Comparison of ENCODE assay signal across 28 cellular contexts in the genomic region with DNA sequence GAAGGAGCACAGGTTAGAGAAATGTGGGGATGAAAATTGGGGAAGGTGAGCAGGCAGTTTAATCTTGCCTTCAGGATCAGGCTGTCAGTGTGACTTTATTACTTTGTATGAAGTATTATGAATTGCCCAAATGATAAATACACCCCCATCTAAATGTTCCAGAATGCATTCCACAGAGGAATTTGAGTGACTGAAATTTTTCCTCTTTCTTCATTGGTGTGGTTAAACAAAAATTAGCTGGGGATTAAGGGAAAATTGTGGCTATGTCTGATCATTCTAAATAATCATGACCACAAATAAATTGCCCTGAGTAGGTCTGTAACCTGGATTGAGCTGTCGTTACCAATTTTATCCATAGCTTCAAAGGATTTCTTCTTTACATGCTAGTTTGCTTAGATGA. TPM values are rescaled to one million over a fixed set of nuclear protein-coding genes. Genes with fewer than 3 reads are reported as not detected.
DNase-seq lines count a peak whose midpoint lies in the region; ATAC-seq and TF ChIP-seq lines count a peak whose summit lies in the region.
"Had no signal": no experiment of that assay in that cellular context is flagged by ENCODE, and none has a peak within 500 bp of the region (broad histone marks: within the 10 kb centered on the region; RNA-seq: fewer than 3 reads in every experiment).

No MANE protein-coding gene starts in this region.

- H3K4me3 ChIP-seq in CD8-positive, alpha-beta T cell (ENCODE audit: low read depth, low read length), result no peak overlapping the region
- H3K4me3 ChIP-seq: left ventricle myocardium inferior, Peyer's patch, SJCRH30, upper lobe of right lung had no signal

- intact Hi-C loops in CD8-positive, alpha-beta T cell (cut with DNase I, micrococcal nuclease), result loop anchor here in 1 of 2 experiments (5.0 kb wide), 1 partner anchor 50 kb away; no protein-coding TSS in a partner anchor

- H3K27me3 ChIP-seq in CD8-positive, alpha-beta T cell (ENCODE audit: insufficient read depth, low read length), result no peaks in the 10 kb centered on the region
- H3K27me3 ChIP-seq: BE2C, foreskin keratinocyte, Peyer's patch, SJCRH30, upper lobe of right lung had no signal

- peaks cover 25% of the 10 kb centered on the region for H3K36me3 ChIP-seq in CD8-positive, alpha-beta T cell (ENCODE audit: insufficient read depth, low read length)
- H3K36me3 ChIP-seq: BE2C, Peyer's patch had no signal

- H3K36me3 Mint-ChIP-seq in T-helper 2 cell treated with Interferon-gamma antibody and Interleukin-4, amounts not matched to agents 5 μg/mL and 100 μg/mL, for 36 hours (ENCODE audit: low read depth), result peaks cover 50% of the 10 kb centered on the region
- H3K36me3 Mint-ChIP-seq in CD8-positive, alpha-beta T cell, result peaks cover 61% of the 10 kb centered on the region
- peaks cover 84% of the 10 kb centered on the region for H3K36me3 Mint-ChIP-seq in activated T-helper 17 cell treated with anti-CD3 and anti-CD28 coated beads, Interleukin-2, amount 50 U/mL, for 72 hours (ENCODE audit: low read depth)
- H3K36me3 Mint-ChIP-seq in immature natural killer cell, result peaks cover 0 to 25% (median 18%) of the 10 kb centered on the region in 3 donors

- ATAC-seq in CD8-positive, alpha-beta T cell, result no peak
- ATAC-seq in activated T-helper 17 cell treated with anti-CD3 and anti-CD28 coated beads, Interleukin-2, amount 50 U/mL, for 72 hours (replicated peaks), result no peak
- no peak for ATAC-seq in HG02642 (IDR thresholded peaks at IDR 0.05; ENCODE audit: poor library complexity, unreplicated experiment)
- ATAC-seq: foreskin keratinocyte, sciatic nerve, upper lobe of right lung had no signal

- H3K4me1 Mint-ChIP-seq in T-helper 2 cell treated with Interferon-gamma antibody and Interleukin-4, amounts not matched to agents 5 μg/mL and 100 μg/mL, for 36 hours (ENCODE audit: low read depth), result peaks cover 22% of the 10 kb centered on the region
- H3K4me1 Mint-ChIP-seq in CD8-positive, alpha-beta T cell (ENCODE audit: low read depth), result peaks cover 45% of the 10 kb centered on the region
- H3K4me1 Mint-ChIP-seq in activated T-helper 17 cell treated with anti-CD3 and anti-CD28 coated beads, Interleukin-2, amount 50 U/mL, for 72 hours, result peaks cover 28% of the 10 kb centered on the region
- H3K4me1 Mint-ChIP-seq in immature natural killer cell, result peaks cover 7 to 8% of the 10 kb centered on the region in 2 donors
- H3K4me1 Mint-ChIP-seq: neural crest cell had no signal

- H3K27ac Mint-ChIP-seq in T-helper 2 cell treated with Interferon-gamma antibody and Interleukin-4, amounts not matched to agents 5 μg/mL and 100 μg/mL, for 36 hours, result peak overlapping the region; percentile 83
- H3K27ac Mint-ChIP-seq in CD8-positive, alpha-beta T cell, result peak overlapping the region; percentile 95
- peak overlapping the region; percentile 83 for H3K27ac Mint-ChIP-seq in activated T-helper 17 cell treated with anti-CD3 and anti-CD28 coated beads, Interleukin-2, amount 50 U/mL, for 72 hours
- peak overlapping the region in 5 of 6 donors; percentile 15 to 72 (median 37) for H3K27ac Mint-ChIP-seq in immature natural killer cell
- H3K27ac Mint-ChIP-seq: mesothelial cell of epicardium had no signal

- peak overlapping the region; percentile 8 for H3K4me3 Mint-ChIP-seq in T-helper 2 cell treated with Interferon-gamma antibody and Interleukin-4, amounts not matched to agents 5 μg/mL and 100 μg/mL, for 36 hours
- H3K4me3 Mint-ChIP-seq in CD8-positive, alpha-beta T cell, result no peak overlapping the region
- H3K4me3 Mint-ChIP-seq in activated T-helper 17 cell treated with anti-CD3 and anti-CD28 coated beads, Interleukin-2, amount 50 U/mL, for 72 hours, result peak overlapping the region; percentile 48
- H3K4me3 Mint-ChIP-seq in immature natural killer cell, result no peak overlapping the region
- H3K4me3 Mint-ChIP-seq: mesothelial cell of epicardium, neural crest cell had no signal

- no peaks in the 10 kb centered on the region for H3K27me3 Mint-ChIP-seq in T-helper 2 cell treated with Interferon-gamma antibody and Interleukin-4, amounts not matched to agents 5 μg/mL and 100 μg/mL, for 36 hours (ENCODE audit: low read depth)
- no peaks in the 10 kb centered on the region for H3K27me3 Mint-ChIP-seq in CD8-positive, alpha-beta T cell (ENCODE audit: low read depth)
- no peaks in the 10 kb centered on the region for H3K27me3 Mint-ChIP-seq in activated T-helper 17 cell treated with anti-CD3 and anti-CD28 coated beads, Interleukin-2, amount 50 U/mL, for 72 hours
- peaks cover 0 to 3% (median 2%) of the 10 kb centered on the region in 3 donors for H3K27me3 Mint-ChIP-seq in immature natural killer cell (ENCODE audit: low read depth in 3 of 3)

- no peak overlapping the region for H3K27ac ChIP-seq in CD8-positive, alpha-beta T cell (ENCODE audit: low read depth, low read length)
- H3K27ac ChIP-seq: left ventricle myocardium inferior, Peyer's patch, SJCRH30, upper lobe of right lung had no signal

- POLR2A ChIA-PET in CD8-positive, alpha-beta T cell (lab: Charles Lee), result interaction anchor here (2.4 kb wide), 1 partner anchor 212 kb away, joined by 6 read pairs; no protein-coding TSS in a partner anchor

- H3K4me1 ChIP-seq in CD8-positive, alpha-beta T cell (ENCODE audit: insufficient read depth, low read length), result peaks cover 21% of the 10 kb centered on the region
- H3K4me1 ChIP-seq: BE2C, foreskin keratinocyte, left ventricle myocardium inferior, Peyer's patch, SJCRH30, upper lobe of right lung had no signal

- H3K9me3 ChIP-seq in CD8-positive, alpha-beta T cell (ENCODE audit: low read length), result no peaks in the 10 kb centered on the region
- H3K9me3 ChIP-seq: BE2C, left ventricle myocardium inferior, Peyer's patch, SJCRH30, upper lobe of right lung had no signal

- no peak for DNase-seq in T-helper 2 cell treated with Interferon-gamma antibody and Interleukin-4, amounts not matched to agents 5 μg/mL and 100 μg/mL, for 36 hours (ENCODE audit: low spot score)
- DNase-seq in T-helper 2 cell (no peak), immature natural killer cell (no peak), DMS153 treated with DMSO at 0.1 percent for 48 hours (lab: John Stamatoyannopoulos, UW; ENCODE audit: unreplicated experiment) (no peak), DMS79 (lab: John Stamatoyannopoulos, UW) (no peak)
- no peak for DNase-seq in CD8-positive, alpha-beta T cell
- DNase-seq: activated effector memory CD4-positive, alpha-beta T cell treated with anti-CD3 and anti-CD28 coated beads, Interleukin-2, amount 50 U/mL, for 16 hours; BE2C; Calu3; effector CD4-positive, alpha-beta T cell; foreskin keratinocyte; H7; KG1; left ventricle myocardium inferior; NCI-H1436 treated with DMSO at 0.1 percent for 48 hours; NCI-H524 treated with DMSO at 0.1 percent for 48 hours; Peyer's patch; posterior cingulate gyrus; SJCRH30; stimulated activated CD4-positive, alpha-beta T cell treated with anti-CD3 and anti-CD28 coated beads, Interleukin-15, amount 100 ng/mL, for 24 hours; stimulated activated CD8-positive, alpha-beta memory T cell treated with anti-CD3 and anti-CD28 coated beads, Interleukin-4, amount 100 ng/mL, for 48 hours; substantia nigra; upper lobe of right lung had no signal

- CTCF ChIA-PET in CD8-positive, alpha-beta T cell (lab: Charles Lee), result interaction anchor here (0.9 to 2.2 kb wide), 5 partner anchors 13 to 212 kb away, joined by 3 to 10 read pairs (median 5); no protein-coding TSS in a partner anchor

- TF ChIP-seq CTCF in CD8-positive, alpha-beta T cell (IDR thresholded peaks at IDR 0.05), result no peak

- H3K9me3 Mint-ChIP-seq in T-helper 2 cell treated with Interferon-gamma antibody and Interleukin-4, amounts not matched to agents 5 μg/mL and 100 μg/mL, for 36 hours, result no peaks in the 10 kb centered on the region
- no peaks in the 10 kb centered on the region for H3K9me3 Mint-ChIP-seq in CD8-positive, alpha-beta T cell
- no peaks in the 10 kb centered on the region for H3K9me3 Mint-ChIP-seq in activated T-helper 17 cell treated with anti-CD3 and anti-CD28 coated beads, Interleukin-2, amount 50 U/mL, for 72 hours
- no peaks in the 10 kb centered on the region for H3K9me3 Mint-ChIP-seq in immature natural killer cell
- H3K9me3 Mint-ChIP-seq: mesothelial cell of epicardium, neural crest cell had no signal

RNA-seq across cellular contexts. Expression of gene FAM98B, which starts 33.5 kb away (rescaled TPM):
- 10 to 100 TPM; 18.4 to 19.4 TPM for total RNA-seq in CD8-positive, alpha-beta T cell
- total RNA-seq in activated T-helper 17 cell treated with anti-CD3 and anti-CD28 coated beads, Interleukin-2, amount 50 U/mL, for 72 hours, result 10 to 100 TPM; 28.5 to 44.5 TPM
- 1 to 10 TPM; 1.6 to 7.0 (median 4.0) TPM for polyA plus RNA-seq in immature natural killer cell

Comparison
In these comparisons a context has a peak if more than half of its experiments do, and no peak if none do; other contexts are left out.
1. H3K27ac Mint-ChIP-seq: peak in every context shown above with its lines; median percentile 95 in CD8-positive, alpha-beta T cell; 83 in T-helper 2 cell treated with Interferon-gamma antibody and Interleukin-4, amounts not matched to agents 5 μg/mL and 100 μg/mL, for 36 hours; 83 in activated T-helper 17 cell treated with anti-CD3 and anti-CD28 coated beads, Interleukin-2, amount 50 U/mL, for 72 hours; 37 in immature natural killer cell.
2. H3K4me3 Mint-ChIP-seq: peak in T-helper 2 cell treated with Interferon-gamma antibody and Interleukin-4, amounts not matched to agents 5 μg/mL and 100 μg/mL, for 36 hours (single experiment) and activated T-helper 17 cell treated with anti-CD3 and anti-CD28 coated beads, Interleukin-2, amount 50 U/mL, for 72 hours (single experiment); none in CD8-positive, alpha-beta T cell (single experiment) and immature natural killer cell (0 of 5).